Comparison of ENCODE assay signal across 1 cellular context in genomic region chr2:42957109-42958035, GRCh38.
TF ChIP-seq lines count a peak whose summit lies in the region.

No MANE protein-coding gene starts in this region.

TF ChIP-seq in HepG2, 621 proteins besides CTCF, POLR2A, EP300 and RAD21 (continued from another document and continues in another):
- no peak for TF ChIP-seq ZBTB40 (IDR thresholded peaks at IDR 0.05)
- no peak for TF ChIP-seq ZBTB40 (CRISPR knock-in tag; IDR thresholded peaks at IDR 0.05)
- no peak for TF ChIP-seq TGIF2 (CRISPR knock-in tag; IDR thresholded peaks at IDR 0.05)
- TF ChIP-seq SP4 (CRISPR knock-in tag; IDR thresholded peaks at IDR 0.05) = 0 out of 2 replicates have a peak, but pooled peaks have one; percentile 32
- no peak for TF ChIP-seq CC2D1A (CRISPR knock-in tag; IDR thresholded peaks at IDR 0.05)
- no peak for TF ChIP-seq ZNF788 (CRISPR knock-in tag; IDR thresholded peaks at IDR 0.05; ENCODE audit: borderline replicate concordance)
- TF ChIP-seq NFYB (CRISPR knock-in tag; IDR thresholded peaks at IDR 0.05) = no peak
- TF ChIP-seq KLF13 (CRISPR knock-in tag; IDR thresholded peaks at IDR 0.05) = 0 out of 2 replicates have a peak, but pooled peaks have one; percentile 23
- no peak for TF ChIP-seq BATF2 (CRISPR knock-in tag; IDR thresholded peaks at IDR 0.05)
- no peak for TF ChIP-seq PCBP1 (IDR thresholded peaks at IDR 0.05; ENCODE audit: borderline replicate concordance, low read depth, low read length)
- TF ChIP-seq SKI (IDR thresholded peaks at IDR 0.05; ENCODE audit: partially characterized antibody) = no peak
- no peak for TF ChIP-seq ZNF567 (CRISPR knock-in tag; IDR thresholded peaks at IDR 0.05; ENCODE audit: borderline replicate concordance)
- TF ChIP-seq PAWR (CRISPR knock-in tag; IDR thresholded peaks at IDR 0.05; ENCODE audit: borderline replicate concordance) = no peak
- TF ChIP-seq BRF2 (CRISPR knock-in tag; IDR thresholded peaks at IDR 0.05) = no peak
- 0 out of 2 replicates have a peak, but pooled peaks have one; percentile 3 for TF ChIP-seq MTA1 (CRISPR knock-in tag; IDR thresholded peaks at IDR 0.05; ENCODE audit: borderline replicate concordance)
- TF ChIP-seq ZFP62 (CRISPR knock-in tag; IDR thresholded peaks at IDR 0.05) = no peak
- no peak for TF ChIP-seq PLRG1 (conservative IDR thresholded peaks at IDR 0.05)
- no peak for TF ChIP-seq MBD4 (IDR thresholded peaks at IDR 0.05; ENCODE audit: borderline replicate concordance, low read length)
- TF ChIP-seq ZNF235 (CRISPR knock-in tag; IDR thresholded peaks at IDR 0.05; ENCODE audit: borderline replicate concordance) = no peak
- no peak for TF ChIP-seq ARNT2 (CRISPR knock-in tag; IDR thresholded peaks at IDR 0.05; ENCODE audit: low read depth)
- no peak for TF ChIP-seq SUZ12 (IDR thresholded peaks at IDR 0.05; ENCODE audit: low read depth, low read length)
- peak; percentile 27; the same call in 1 of the 2 replicates for TF ChIP-seq MTERF4 (CRISPR knock-in tag; IDR thresholded peaks at IDR 0.05)
- no peak for TF ChIP-seq ZNF282 (IDR thresholded peaks at IDR 0.05; ENCODE audit: partially characterized antibody)
- TF ChIP-seq ELF3 (CRISPR knock-in tag; IDR thresholded peaks at IDR 0.05) = 0 out of 2 replicates have a peak, but pooled peaks have one; percentile 16
- no peak for TF ChIP-seq SP1 (IDR thresholded peaks at IDR 0.05)
- TF ChIP-seq SP1 (CRISPR knock-in tag; IDR thresholded peaks at IDR 0.05) = no peak
- no peak for TF ChIP-seq ZNF12 (CRISPR knock-in tag; IDR thresholded peaks at IDR 0.05)
- TF ChIP-seq SOX13 (IDR thresholded peaks at IDR 0.05) = no peak
- peak in 1 of 2 experiments; percentile 71; a peak in 2 of 4 replicates for TF ChIP-seq SOX13 (CRISPR knock-in tag; conservative IDR thresholded peaks at IDR 0.05 in 1 of 2, IDR thresholded peaks at IDR 0.05 in 1 of 2)
- TF ChIP-seq HNRNPLL (IDR thresholded peaks at IDR 0.05; ENCODE audit: low read depth, low read length, poor library complexity, severe bottlenecking) = peak; percentile 18
- no peak; the same call in 1 of the 2 replicates for TF ChIP-seq CREB1 (IDR thresholded peaks at IDR 0.05)
- TF ChIP-seq CREB1 (CRISPR knock-in tag; IDR thresholded peaks at IDR 0.05) = no peak; the same call in 1 of the 2 replicates
- TF ChIP-seq THRA (CRISPR knock-in tag; IDR thresholded peaks at IDR 0.05; ENCODE audit: borderline replicate concordance) = no peak
- no peak for TF ChIP-seq ZNF317 (CRISPR knock-in tag; IDR thresholded peaks at IDR 0.05)
- no peak for TF ChIP-seq ZSCAN29 (CRISPR knock-in tag; conservative IDR thresholded peaks at IDR 0.05)
- TF ChIP-seq SOX5 (CRISPR knock-in tag; IDR thresholded peaks at IDR 0.05; ENCODE audit: borderline replicate concordance) = peak; percentile 48; the same call in 1 of the 2 replicates
- no peak for TF ChIP-seq RORA (CRISPR knock-in tag; IDR thresholded peaks at IDR 0.05)
- no peak for TF ChIP-seq CBX5 (CRISPR knock-in tag; IDR thresholded peaks at IDR 0.05; ENCODE audit: borderline replicate concordance)
- TF ChIP-seq FOXK1 (CRISPR knock-in tag; IDR thresholded peaks at IDR 0.05; ENCODE audit: borderline replicate concordance, low read depth) = no peak
- no peak for TF ChIP-seq CENPX (CRISPR knock-in tag; IDR thresholded peaks at IDR 0.05)
- TF ChIP-seq KLF15 (CRISPR knock-in tag; IDR thresholded peaks at IDR 0.05; ENCODE audit: borderline replicate concordance) = no peak
- no peak for TF ChIP-seq ZBTB25 (CRISPR knock-in tag; IDR thresholded peaks at IDR 0.05)
- no peak for TF ChIP-seq ZNF780A (CRISPR knock-in tag; IDR thresholded peaks at IDR 0.05)
- TF ChIP-seq WIZ (CRISPR knock-in tag; IDR thresholded peaks at IDR 0.05) = no peak
- no peak for TF ChIP-seq MAX (IDR thresholded peaks at IDR 0.05)
- TF ChIP-seq GMEB1 (CRISPR knock-in tag; IDR thresholded peaks at IDR 0.05; ENCODE audit: borderline replicate concordance) = no peak
- TF ChIP-seq NFRKB (IDR thresholded peaks at IDR 0.05) = no peak
- TF ChIP-seq ZNF883 (CRISPR knock-in tag; IDR thresholded peaks at IDR 0.05; ENCODE audit: not compliant biosample characterization) = no peak
- TF ChIP-seq PTBP1 (IDR thresholded peaks at IDR 0.05; ENCODE audit: low read depth, low read length, poor library complexity, severe bottlenecking) = no peak
